Comparison of ENCODE assay signal across 22 cellular contexts in the genomic region with DNA sequence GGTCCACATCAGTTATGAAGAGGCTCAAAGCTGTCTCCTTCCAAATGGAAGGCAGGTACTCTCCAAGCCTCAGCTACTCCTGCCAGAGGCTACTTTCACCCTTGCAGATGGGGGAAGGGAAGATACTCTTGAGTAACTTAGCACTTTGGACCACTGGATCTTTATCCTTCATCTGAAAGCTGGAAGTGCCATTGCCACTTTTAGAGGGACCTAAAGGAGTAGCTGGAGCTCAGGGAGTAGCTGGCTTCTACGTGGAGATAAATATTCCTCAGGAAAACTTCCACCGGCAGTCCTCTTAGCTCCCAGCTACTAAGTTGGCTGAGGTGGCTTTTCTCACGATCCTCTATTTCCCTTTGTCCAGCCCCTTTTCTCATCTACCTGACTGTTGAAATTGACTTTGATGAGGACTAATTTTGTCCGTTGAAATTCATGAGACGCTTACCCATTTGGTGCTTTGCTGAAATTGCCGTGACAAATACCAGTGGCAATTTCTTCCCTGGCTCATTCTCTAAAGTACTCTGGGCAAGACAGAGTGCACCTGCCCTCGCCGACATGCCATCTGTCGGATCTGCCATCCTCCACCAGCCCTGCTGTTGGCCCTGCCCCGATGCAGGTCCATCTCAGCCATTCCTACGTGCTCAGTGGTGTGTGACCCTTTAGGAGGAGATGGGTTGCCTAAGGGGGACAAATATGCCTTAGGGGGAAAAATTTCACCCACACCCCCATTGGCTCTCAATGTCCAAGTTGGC. TPM values are rescaled to one million over a fixed set of nuclear protein-coding genes. Genes with fewer than 3 reads are reported as not detected.
"Had no signal": no experiment of that assay in that cellular context is flagged by ENCODE, and none has a peak within 500 bp of the region (broad histone marks: within the 10 kb centered on the region; RNA-seq: fewer than 3 reads in every experiment).

No MANE protein-coding gene starts in this region.

- H2AFZ ChIP-seq: hepatocyte had no signal

- H3K4me3 ChIP-seq: dorsolateral prefrontal cortex, hepatocyte, left ventricle myocardium inferior, lower lobe of right lung, ovary, right atrium auricular region, sigmoid colon, skin epidermis, thoracic aorta had no signal

- H3K4me2 ChIP-seq: hepatocyte had no signal

- H3K36me3 ChIP-seq: left ventricle myocardium inferior, lower lobe of right lung, ovary, right atrium auricular region, sigmoid colon, thoracic aorta had no signal

- H3K27me3 ChIP-seq: dorsolateral prefrontal cortex, ovary, right atrium auricular region had no signal

- H3K9me3 ChIP-seq: left ventricle myocardium inferior, lower lobe of right lung, ovary, right atrium auricular region, sigmoid colon, thoracic aorta had no signal

- DNase-seq: effector CD8-positive, alpha-beta T cell; foreskin melanocyte; head of caudate nucleus; kidney; left cardiac atrium; left ventricle myocardium inferior; lower lobe of right lung; natural killer cell; ovary; sigmoid colon; stimulated activated CD4-positive, alpha-beta T cell treated with anti-CD3 and anti-CD28 coated beads, Interleukin-2, amount 100 ng/mL, for 24 hours; stimulated activated CD4-positive, alpha-beta T cell treated with anti-CD3 and anti-CD28 coated beads, Interleukin-4, amount 100 ng/mL, for 4 hours; stimulated activated naive B cell treated with anti-CD40 and anti-IgM and Interleukin-4, amounts not matched to agents 10 μg/mL and 1 μg/mL and 100 μg/mL, for 72 hours; stimulated activated naive CD8-positive, alpha-beta T cell treated with anti-CD3 and anti-CD28 coated beads, Interleukin-15, amount 100 ng/mL, for 72 hours; trophoblast cell had no signal

- H3K79me2 ChIP-seq: hepatocyte had no signal

- H3K4me1 ChIP-seq: left ventricle myocardium inferior, lower lobe of right lung, right atrium auricular region, sigmoid colon had no signal

- H3K27ac ChIP-seq: hepatocyte, left ventricle myocardium inferior, lower lobe of right lung, ovary, right atrium auricular region, sigmoid colon, skin epidermis, thoracic aorta had no signal

RNA-seq across cellular contexts. Expression of gene IGSF21, which starts 13.6 kb away (rescaled TPM):
- total RNA-seq: hepatocyte, mesothelial cell of epicardium, myocyte, natural killer cell had no signal
- polyA plus RNA-seq: hepatocyte had no signal
